Comparison of ENCODE assay signal across 20 cellular contexts in genomic region chr13:43046259-43046658, GRCh38. TPM values are rescaled to one million over a fixed set of nuclear protein-coding genes. Genes with fewer than 3 reads are reported as not detected.
DNase-seq lines count a peak whose midpoint lies in the region; ATAC-seq and TF ChIP-seq lines count a peak whose summit lies in the region.
"Had no signal": no experiment of that assay in that cellular context is flagged by ENCODE, and none has a peak within 500 bp of the region (broad histone marks: within the 10 kb centered on the region; RNA-seq: fewer than 3 reads in every experiment).

No MANE protein-coding gene starts in this region.

- H3K27ac Mint-ChIP-seq in activated T-cell treated with anti-CD3 and anti-CD28 coated beads, Interleukin-2, amount 50 U/mL, for 72 hours = peak overlapping the region; percentile 83
- no peak overlapping the region for H3K27ac Mint-ChIP-seq in activated T-cell treated with anti-CD3 and anti-CD28 coated beads, Interleukin-2, amount 50 U/mL, for 24 hours
- H3K27ac Mint-ChIP-seq in T-cell (peak overlapping the region; percentile 40 to 61), memory B cell (peak overlapping the region; percentile 98), type B pancreatic cell (peak overlapping the region; percentile 91), HFFc6 (no peak overlapping the region)
- H3K27ac Mint-ChIP-seq: activated CD4-positive, alpha-beta memory T cell treated with anti-CD3 and anti-CD28 coated beads for 36 hours had no signal

- no peaks in the 10 kb centered on the region for H3K36me3 ChIP-seq in ovary
- H3K36me3 ChIP-seq: gastrocnemius medialis had no signal

- H3K4me3 ChIP-seq in ovary = no peak overlapping the region
- H3K4me3 ChIP-seq: gastrocnemius medialis, stomach, upper lobe of left lung had no signal

- CTCF ChIA-PET in T-cell (lab: Charles Lee) = interaction anchor here in 1 of 2 donors (1.2 kb wide), 1 partner anchor 22 kb away, joined by 3 read pairs; no protein-coding TSS in a partner anchor

- H3K9me3 Mint-ChIP-seq in activated T-cell treated with anti-CD3 and anti-CD28 coated beads, Interleukin-2, amount 50 U/mL, for 72 hours = no peaks in the 10 kb centered on the region
- H3K9me3 Mint-ChIP-seq in activated T-cell treated with anti-CD3 and anti-CD28 coated beads, Interleukin-2, amount 50 U/mL, for 24 hours = no peaks in the 10 kb centered on the region
- no peaks in the 10 kb centered on the region for H3K9me3 Mint-ChIP-seq in T-cell
- peaks cover 1% of the 10 kb centered on the region for H3K9me3 Mint-ChIP-seq in memory B cell
- peaks cover 5% of the 10 kb centered on the region for H3K9me3 Mint-ChIP-seq in type B pancreatic cell
- H3K9me3 Mint-ChIP-seq in HFFc6 = no peaks in the 10 kb centered on the region
- H3K9me3 Mint-ChIP-seq: activated CD4-positive, alpha-beta memory T cell treated with anti-CD3 and anti-CD28 coated beads for 36 hours; activated naive CD4-positive, alpha-beta T cell treated with anti-CD3 and anti-CD28 coated beads, Interleukin-2, amount 10 ng/mL, durations not matched to agents 7 days and 5 days; activated T-cell treated with anti-CD3 and anti-CD28 coated beads, Interleukin-2, amount 50 U/mL, for 4 hours had no signal

- WGBS in ovary, 3 donors = 94 to 97% (median 96%) methylated on average over 6 of the region's 6 CpGs

- no peak overlapping the region for H3K27ac ChIP-seq in ovary
- H3K27ac ChIP-seq: gastrocnemius medialis had no signal

- TF ChIP-seq CTCF in type B pancreatic cell (conservative IDR thresholded peaks at IDR 0.05) (no peak), HFFc6 (IDR thresholded peaks at IDR 0.05) (no peak), ovary (IDR thresholded peaks at IDR 0.05) (no peak)

- H3K4me3 Mint-ChIP-seq in activated T-cell treated with anti-CD3 and anti-CD28 coated beads, Interleukin-2, amount 50 U/mL, for 72 hours = peak overlapping the region in 1 of 2 donors; percentile 94
- no peak overlapping the region for H3K4me3 Mint-ChIP-seq in activated T-cell treated with anti-CD3 and anti-CD28 coated beads, Interleukin-2, amount 50 U/mL, for 24 hours
- peak overlapping the region in 1 of 3 donors; percentile 62 for H3K4me3 Mint-ChIP-seq in T-cell
- H3K4me3 Mint-ChIP-seq in memory B cell = no peak overlapping the region
- H3K4me3 Mint-ChIP-seq in type B pancreatic cell = peak overlapping the region; percentile 29
- no peak overlapping the region for H3K4me3 Mint-ChIP-seq in HFFc6
- H3K4me3 Mint-ChIP-seq: activated CD4-positive, alpha-beta memory T cell treated with anti-CD3 and anti-CD28 coated beads for 36 hours; activated naive CD4-positive, alpha-beta T cell treated with anti-CD3 and anti-CD28 coated beads, Interleukin-2, amount 10 ng/mL, durations not matched to agents 7 days and 5 days; activated T-cell treated with anti-CD3 and anti-CD28 coated beads, Interleukin-2, amount 50 U/mL, for 4 hours had no signal

- POLR2A ChIA-PET in T-cell (lab: Charles Lee) = interaction anchor here in 1 of 2 donors (0.6 to 0.7 kb wide), 2 partner anchors 56 to 1887 kb away, joined by 4 to 14 read pairs; no protein-coding TSS in a partner anchor

- peaks cover 2% of the 10 kb centered on the region for H3K4me1 ChIP-seq in ovary (ENCODE audit: insufficient read depth)

- no peak for TF ChIP-seq EP300 in ovary (IDR thresholded peaks at IDR 0.05)

- no peak for TF ChIP-seq POLR2A in ovary (IDR thresholded peaks at IDR 0.05)

- H3K27me3 ChIP-seq in ovary = no peaks in the 10 kb centered on the region
- H3K27me3 ChIP-seq: gastrocnemius medialis, stomach, upper lobe of left lung had no signal

- intact Hi-C loops in posterior cingulate gyrus (cut with DNase I) = no loop called here
- intact Hi-C loops in ovary (cut with DNase I) = no loop called here

- peaks cover 67% of the 10 kb centered on the region for H3K4me1 Mint-ChIP-seq in activated T-cell treated with anti-CD3 and anti-CD28 coated beads, Interleukin-2, amount 50 U/mL, for 72 hours (ENCODE audit: low read depth)
- peaks cover 63% of the 10 kb centered on the region for H3K4me1 Mint-ChIP-seq in activated T-cell treated with anti-CD3 and anti-CD28 coated beads, Interleukin-2, amount 50 U/mL, for 24 hours (ENCODE audit: low read depth)
- peaks cover 53 to 64% (median 61%) of the 10 kb centered on the region in 3 donors for H3K4me1 Mint-ChIP-seq in T-cell
- H3K4me1 Mint-ChIP-seq in memory B cell = peaks cover 41% of the 10 kb centered on the region
- H3K4me1 Mint-ChIP-seq in type B pancreatic cell (ENCODE audit: unreplicated experiment) = peaks cover 25% of the 10 kb centered on the region
- H3K4me1 Mint-ChIP-seq in HFFc6 (ENCODE audit: low read depth) = peaks cover 50% of the 10 kb centered on the region

- DNase-seq in activated T-cell treated with anti-CD3 and anti-CD28 coated beads, Interleukin-2, amount 50 U/mL, for 72 hours = no peak
- no peak for DNase-seq in activated T-cell treated with anti-CD3 and anti-CD28 coated beads, Interleukin-2, amount 50 U/mL, for 24 hours
- no peak for DNase-seq in T-cell
- DNase-seq in memory B cell (ENCODE audit: low spot score in 2 of 2) = no peak
- DNase-seq in type B pancreatic cell (ENCODE audit: extremely low spot score, unreplicated experiment) = no peak
- no peak for DNase-seq in posterior cingulate gyrus
- no peak for DNase-seq in HFFc6
- DNase-seq in ovary = no peak
- DNase-seq: activated naive CD4-positive, alpha-beta T cell treated with anti-CD3 and anti-CD28 coated beads, Interleukin-2, amount 10 ng/mL, durations not matched to agents 7 days and 5 days; activated T-cell treated with anti-CD3 and anti-CD28 coated beads, Interleukin-2, amount 50 U/mL, for 4 hours; gastrocnemius medialis; HCEC 1CT; mesenchymal stem cell; NCI-H1417 treated with DMSO at 0.1 percent for 48 hours; NCI-H2107; stimulated activated CD4-positive, alpha-beta T cell treated with anti-CD3 and anti-CD28 coated beads, Interleukin-4, amount 100 ng/mL, for 1 hour; SW 1271 had no signal

- no peaks in the 10 kb centered on the region for H3K9me3 ChIP-seq in ovary
- H3K9me3 ChIP-seq: gastrocnemius medialis, stomach, upper lobe of left lung had no signal

- H3K36me3 Mint-ChIP-seq in activated T-cell treated with anti-CD3 and anti-CD28 coated beads, Interleukin-2, amount 50 U/mL, for 72 hours (ENCODE audit: insufficient read depth in 2 of 2) = peaks cover 1% of the 10 kb centered on the region in 2 donors
- H3K36me3 Mint-ChIP-seq in activated T-cell treated with anti-CD3 and anti-CD28 coated beads, Interleukin-2, amount 50 U/mL, for 24 hours (ENCODE audit: low read depth) = peaks cover 40% of the 10 kb centered on the region
- H3K36me3 Mint-ChIP-seq in T-cell (peaks cover 13% of the 10 kb centered on the region), memory B cell (peaks cover 10% of the 10 kb centered on the region), type B pancreatic cell (peaks cover 34% of the 10 kb centered on the region), HFFc6 (ENCODE audit: low read depth) (peaks cover 33% of the 10 kb centered on the region)

- H3K27me3 Mint-ChIP-seq in activated T-cell treated with anti-CD3 and anti-CD28 coated beads, Interleukin-2, amount 50 U/mL, for 72 hours (ENCODE audit: low read depth) = no peaks in the 10 kb centered on the region
- H3K27me3 Mint-ChIP-seq in activated T-cell treated with anti-CD3 and anti-CD28 coated beads, Interleukin-2, amount 50 U/mL, for 24 hours = no peaks in the 10 kb centered on the region
- H3K27me3 Mint-ChIP-seq in T-cell (no peaks in the 10 kb centered on the region), memory B cell (no peaks in the 10 kb centered on the region), type B pancreatic cell (no peaks in the 10 kb centered on the region), HFFc6 (ENCODE audit: insufficient read depth) (no peaks in the 10 kb centered on the region; the same call in 1 of the 2 replicates)
- H3K27me3 Mint-ChIP-seq: activated CD4-positive, alpha-beta memory T cell treated with anti-CD3 and anti-CD28 coated beads for 36 hours; activated naive CD4-positive, alpha-beta T cell treated with anti-CD3 and anti-CD28 coated beads, Interleukin-2, amount 10 ng/mL, durations not matched to agents 7 days and 5 days had no signal

- no peak for ATAC-seq in activated T-cell treated with anti-CD3 and anti-CD28 coated beads, Interleukin-2, amount 50 U/mL, for 72 hours (replicated peaks in 1 of 2)
- ATAC-seq in T-cell (replicated peaks in 1 of 4) (no peak), memory B cell (ENCODE audit: low read depth) (no peak)
- ATAC-seq: activated T-cell treated with anti-CD3 and anti-CD28 coated beads, Interleukin-2, amount 50 U/mL, for 4 hours; gastrocnemius medialis had no signal

RNA-seq across cellular contexts. Expression of gene DNAJC15, which starts 22.9 kb away (rescaled TPM):
- 10 to 100 TPM; 20.2 to 23.5 TPM for total RNA-seq in activated T-cell treated with anti-CD3 and anti-CD28 coated beads, Interleukin-2, amount 50 U/mL, for 72 hours
- total RNA-seq in T-cell (10 to 100 TPM in 1 of 5 donors, 1 to 10 TPM in 4; 4.4 to 10.8 (median 8.5) TPM), type B pancreatic cell (ENCODE audit: low replicate concordance) (19.7 and 23.8 TPM in 2 replicates), ovary (1 to 10 TPM in 5 of 7 donors, under 1 TPM in 2; 0.23 to 6.2 (median 2.9) TPM)
- total RNA-seq in HFFc6 (2021; fragmentation: NEBNext Ultra II Directional; extraction: Animal tissue kit (Norgen Biotek cat#: 25700)) = 10 to 100 TPM; 23.8 to 29.6 (median 25.8) TPM
- 1 to 10 TPM; 2.2 to 4.6 TPM for polyA plus RNA-seq in ovary

RNA-seq across cellular contexts. Expression of gene EPSTI1, which starts 54.2 kb away (rescaled TPM):
- total RNA-seq in activated T-cell treated with anti-CD3 and anti-CD28 coated beads, Interleukin-2, amount 50 U/mL, for 72 hours = 10 to 100 TPM; 18.6 to 48.8 TPM
- total RNA-seq in T-cell = 10 to 100 TPM; 15.3 to 29.9 (median 28.5) TPM
- total RNA-seq in type B pancreatic cell (ENCODE audit: low replicate concordance) = 7.9 and 15.7 TPM in 2 replicates
- total RNA-seq in HFFc6 (2021; fragmentation: NEBNext Ultra II Directional; extraction: Animal tissue kit (Norgen Biotek cat#: 25700)) = 1 to 10 TPM in 4 of 6 experiments, under 1 TPM in 2; 0.76 to 2.3 (median 1.3) TPM
- 10 to 100 TPM in 2 of 7 donors, 1 to 10 TPM in 5; 1.5 to 11.9 (median 5.4) TPM for total RNA-seq in ovary
- 10 to 100 TPM in 1 of 2 donors, 1 to 10 TPM in 1; 5.0 to 20.8 TPM for polyA plus RNA-seq in ovary

Comparison
In these comparisons a context has a peak if more than half of its experiments do, and no peak if none do; other contexts are left out.
1. H3K27ac Mint-ChIP-seq: peak in activated T-cell treated with anti-CD3 and anti-CD28 coated beads, Interleukin-2, amount 50 U/mL, for 72 hours (single experiment), T-cell (2 of 2), memory B cell (single experiment) and type B pancreatic cell (single experiment); none in activated T-cell treated with anti-CD3 and anti-CD28 coated beads, Interleukin-2, amount 50 U/mL, for 24 hours (single experiment) and HFFc6 (single experiment).